In the genomic region with DNA sequence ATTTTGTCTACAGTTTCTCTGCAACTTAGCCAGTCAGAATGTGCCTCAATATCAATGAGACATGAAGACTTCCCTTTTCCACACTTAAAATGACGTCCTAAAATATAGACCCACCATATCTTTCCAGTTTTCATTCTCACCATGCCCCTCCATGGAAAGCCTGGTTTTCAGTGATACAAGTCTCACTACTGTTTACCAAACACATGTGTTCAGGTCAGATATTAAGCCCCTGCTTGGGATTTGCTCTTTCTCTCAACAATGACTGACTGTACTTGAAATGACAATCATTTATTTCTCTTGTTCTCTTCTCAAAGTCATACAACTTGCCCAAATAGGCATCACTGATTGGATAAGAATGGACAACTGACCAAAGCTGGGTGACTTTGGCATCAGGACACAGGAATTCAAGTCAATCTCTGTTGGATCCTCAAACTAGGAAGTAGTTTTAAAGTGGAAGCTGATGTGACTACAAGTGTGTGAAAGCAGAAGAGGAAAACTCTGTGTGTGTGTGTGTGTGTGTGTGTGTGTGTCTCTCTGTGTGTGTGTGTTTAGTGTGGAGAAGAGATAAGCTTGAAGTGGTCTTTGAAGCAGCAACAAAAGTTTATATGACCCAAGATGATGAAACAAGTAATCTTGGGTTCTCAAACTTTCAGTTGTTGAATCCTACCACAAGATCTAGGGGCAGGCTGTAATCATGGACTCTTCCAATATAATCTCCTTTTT, we compare ENCODE assay signal across 1 cellular context.
TF ChIP-seq lines count a peak whose summit lies in the region.

No MANE protein-coding gene starts in this region.

TF ChIP-seq in H1, 55 proteins besides CTCF, POLR2A, EP300 and RAD21 (continued from another document):
- TF ChIP-seq CTBP2 (IDR thresholded peaks at IDR 0.05; ENCODE audit: borderline replicate concordance, insufficient read depth, insufficient read length, low read length), result no peak
- TF ChIP-seq EGR1 (IDR thresholded peaks at IDR 0.05; ENCODE audit: borderline replicate concordance, low read depth, low read length), result no peak
- TF ChIP-seq RBBP5 (IDR thresholded peaks at IDR 0.05; ENCODE audit: borderline replicate concordance, low read depth, low read length), result no peak
- no peak for TF ChIP-seq EZH2 (IDR thresholded peaks at IDR 0.05; ENCODE audit: low read depth, low read length, severe bottlenecking)
- TF ChIP-seq RFX5 (IDR thresholded peaks at IDR 0.05; ENCODE audit: borderline replicate concordance, low read depth, low read length), result no peak
- no peak for TF ChIP-seq HDAC2 (IDR thresholded peaks at IDR 0.05; ENCODE audit: borderline replicate concordance in 1 of 2, low read depth in 2 of 2, low read length in 2 of 2)
- TF ChIP-seq CHD1 (IDR thresholded peaks at IDR 0.05; ENCODE audit: low read depth, low read length), result no peak
- TF ChIP-seq RXRA (IDR thresholded peaks at IDR 0.05; ENCODE audit: insufficient read depth, low read depth, low read length), result no peak
- TF ChIP-seq BACH1 (IDR thresholded peaks at IDR 0.05; ENCODE audit: low read length), result no peak
- TF ChIP-seq CREB1 (IDR thresholded peaks at IDR 0.05), result no peak
- TF ChIP-seq KDM1A (IDR thresholded peaks at IDR 0.05; ENCODE audit: borderline replicate concordance, low read length), result no peak
